In the genomic region with DNA sequence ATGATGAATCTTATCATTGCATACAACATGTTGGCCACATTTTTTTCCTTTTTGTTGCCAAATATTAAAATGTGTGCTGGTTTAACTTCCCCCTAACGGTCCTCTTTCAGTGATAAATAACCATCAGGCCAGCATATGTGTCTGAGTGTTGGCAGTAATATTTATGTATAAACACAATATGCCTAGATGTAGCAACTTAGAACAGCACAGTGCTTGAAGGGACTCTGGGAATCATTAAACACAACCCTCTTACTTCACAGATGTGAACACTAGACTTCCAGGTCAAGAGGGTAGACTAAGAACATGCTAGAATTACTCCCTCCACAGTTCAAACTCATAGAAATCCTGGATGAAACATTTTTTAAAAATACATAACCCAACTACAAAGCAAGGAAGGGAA, we compare ENCODE assay signal across 18 cellular contexts.
DNase-seq lines count a peak whose midpoint lies in the region; ATAC-seq lines count a peak whose summit lies in the region.
"Had no signal": no experiment of that assay in that cellular context is flagged by ENCODE, and none has a peak within 500 bp of the region (broad histone marks: within the 10 kb centered on the region; RNA-seq: fewer than 3 reads in every experiment).

No MANE protein-coding gene starts in this region.

- H3K27ac Mint-ChIP-seq in stimulated activated memory B cell treated with anti-CD40 and anti-IgM and Interleukin-4, amounts not matched to agents 10 μg/mL and 1 μg/mL and 100 μg/mL, for 72 hours, result no peak overlapping the region

- H3K27me3 ChIP-seq in adipocyte (replicated peaks; ENCODE audit: control insufficient read depth, insufficient read depth, low read length), result no peaks in the 10 kb centered on the region
- H3K27me3 ChIP-seq: BE2C, MG63 had no signal

- H3K9ac ChIP-seq in adipocyte (ENCODE audit: low read length), result no peak overlapping the region

- no peak for ATAC-seq in GM18861 (IDR thresholded peaks at IDR 0.05; ENCODE audit: unreplicated experiment)
- no peak for ATAC-seq in stimulated activated memory B cell treated with anti-CD40 and anti-IgM and Interleukin-4, amounts not matched to agents 10 μg/mL and 1 μg/mL and 100 μg/mL, for 72 hours
- ATAC-seq: HCT116, Panc1, SK-N-SH treated with all-trans-retinoic acid at 6 μM for 48 hours had no signal

- H3K9me3 Mint-ChIP-seq in stimulated activated memory B cell treated with anti-CD40 and anti-IgM and Interleukin-4, amounts not matched to agents 10 μg/mL and 1 μg/mL and 100 μg/mL, for 72 hours, result peaks cover 10% of the 10 kb centered on the region

- H3K4me1 ChIP-seq in adipocyte (ENCODE audit: control insufficient read depth, insufficient read depth, low read length), result peaks cover 5% of the 10 kb centered on the region
- H3K4me1 ChIP-seq: BE2C had no signal

- no peak overlapping the region for H3K4me3 Mint-ChIP-seq in stimulated activated memory B cell treated with anti-CD40 and anti-IgM and Interleukin-4, amounts not matched to agents 10 μg/mL and 1 μg/mL and 100 μg/mL, for 72 hours

- H3K27me3 Mint-ChIP-seq in stimulated activated memory B cell treated with anti-CD40 and anti-IgM and Interleukin-4, amounts not matched to agents 10 μg/mL and 1 μg/mL and 100 μg/mL, for 72 hours, result peaks cover 25% of the 10 kb centered on the region

- H3K36me3 ChIP-seq in adipocyte (ENCODE audit: control insufficient read depth, insufficient read depth, low read length, severe bottlenecking), result no peaks in the 10 kb centered on the region
- H3K36me3 ChIP-seq: BE2C, MG63 had no signal

- no peaks in the 10 kb centered on the region for H3K4me1 Mint-ChIP-seq in stimulated activated memory B cell treated with anti-CD40 and anti-IgM and Interleukin-4, amounts not matched to agents 10 μg/mL and 1 μg/mL and 100 μg/mL, for 72 hours

- DNase-seq in GM03348 (ENCODE audit: low spot score) (peak; percentile 7), adipocyte (ENCODE audit: low read depth) (peak; percentile 54), fibroblast of the conjunctiva (ENCODE audit: low read depth) (peak; percentile 48), renal cortical epithelial cell (ENCODE audit: low read depth) (peak; percentile 11), NCI-H345 (lab: John Stamatoyannopoulos, UW) (no peak)
- DNase-seq: BE2C, DMS79 treated with DMSO at 0.1 percent for 48 hours, GOT3, MG63, NCI-H1417, NCI-H187 treated with DMSO at 0.1 percent for 48 hours, NCI-H510A treated with DMSO at 0.1 percent for 48 hours, NCI-H748 treated with DMSO at 0.1 percent for 48 hours had no signal

- H3K9me3 ChIP-seq in adipocyte (ENCODE audit: control insufficient read depth, low read length), result no peaks in the 10 kb centered on the region
- H3K9me3 ChIP-seq: BE2C had no signal

- no peaks in the 10 kb centered on the region for H3K36me3 Mint-ChIP-seq in stimulated activated memory B cell treated with anti-CD40 and anti-IgM and Interleukin-4, amounts not matched to agents 10 μg/mL and 1 μg/mL and 100 μg/mL, for 72 hours

- H3K4me3 ChIP-seq in adipocyte (ENCODE audit: low read length), result no peak overlapping the region
- H3K4me3 ChIP-seq: MG63 had no signal
